In genomic region chr14:76918751-76919421, GRCh38 we compare ENCODE assay signal across 8 cellular contexts.
DNase-seq lines count a peak whose midpoint lies in the region; ATAC-seq lines count a peak whose summit lies in the region.

No MANE protein-coding gene starts in this region.

- peak overlapping the region; percentile 99 for H3K27ac ChIP-seq in trophoblast cell (ENCODE audit: low read depth, low read length)

- H3K27me3 ChIP-seq in trophoblast cell (ENCODE audit: insufficient read depth, low read length), result no peaks in the 10 kb centered on the region

- peak overlapping the region; percentile 98 for H2BK120ac ChIP-seq in trophoblast cell (ENCODE audit: insufficient read depth, low read length, poor library complexity)

- H3K4me2 ChIP-seq in trophoblast cell (ENCODE audit: low read length), result peak overlapping the region; percentile 34

- peak overlapping the region; percentile 85 for H3K14ac ChIP-seq in trophoblast cell (ENCODE audit: low read length)

- H3K79me2 ChIP-seq in trophoblast cell (ENCODE audit: control insufficient read depth, insufficient read depth, low read length, poor library complexity), result peaks cover 9% of the 10 kb centered on the region

- peak overlapping the region; percentile 82 for H3K18ac ChIP-seq in trophoblast cell (ENCODE audit: low read length)

- peak overlapping the region; percentile 8 for H3K23ac ChIP-seq in trophoblast cell (ENCODE audit: low read length)

- peak overlapping the region; percentile 81 for H2AK5ac ChIP-seq in trophoblast cell (ENCODE audit: low read length)

- H2BK5ac ChIP-seq in trophoblast cell (ENCODE audit: low read depth, low read length, poor library complexity), result peak overlapping the region; percentile 83

- ATAC-seq in Right ventricle myocardium superior (ENCODE audit: poor library complexity), result peak; percentile 87
- no peak for ATAC-seq in HG02678 (IDR thresholded peaks at IDR 0.05; ENCODE audit: unreplicated experiment)

- peak overlapping the region; percentile 94 for H2BK12ac ChIP-seq in trophoblast cell (ENCODE audit: low read length)

- peaks cover 47% of the 10 kb centered on the region for H3K79me1 ChIP-seq in trophoblast cell (ENCODE audit: low read length)

- peak overlapping the region; percentile 32 for H2AFZ ChIP-seq in trophoblast cell (ENCODE audit: insufficient read depth, low read length, poor library complexity)

- peak overlapping the region; percentile 93 for H4K91ac ChIP-seq in trophoblast cell (ENCODE audit: low read depth, low read length)

- intact Hi-C loops in Right ventricle myocardium superior (cut with DNase I), result loop anchor here (2.0 to 5.0 kb wide), 2 partner anchors 38 to 108 kb away; partner anchors contain the start of gene IRF2BPL

- H4K8ac ChIP-seq in trophoblast cell (ENCODE audit: low read depth, low read length), result peak overlapping the region; percentile 74

- peak overlapping the region; percentile 71 for H3K9ac ChIP-seq in trophoblast cell (ENCODE audit: low read length)

- peak; percentile 41 for DNase-seq in NCI-H2029 (lab: John Stamatoyannopoulos, UW)
- no peak for DNase-seq in NCI-H2029 treated with DMSO at 0.1 percent for 48 hours (lab: John Stamatoyannopoulos, UW)
- DNase-seq in NCI-H1417 treated with DMSO at 0.1 percent for 48 hours (lab: John Stamatoyannopoulos, UW), result peak; percentile 42
- peak; percentile 94 for DNase-seq in amniotic stem cell (lab: John Stamatoyannopoulos, UW)
- peak; percentile 96 for DNase-seq in Right ventricle myocardium superior
- peak; percentile 95 for DNase-seq in trophoblast cell
- DNase-seq in NK-92 (lab: John Stamatoyannopoulos, UW; ENCODE audit: unreplicated experiment), result no peak

- peaks cover 5% of the 10 kb centered on the region for H3K9me3 ChIP-seq in trophoblast cell (ENCODE audit: insufficient read depth, low read depth, low read length)

- no peak overlapping the region for H4K12ac ChIP-seq in trophoblast cell (ENCODE audit: low read depth, low read length)

- H3K4ac ChIP-seq in trophoblast cell (ENCODE audit: low read depth, low read length), result peak overlapping the region; percentile 61

- H3K36me3 ChIP-seq in trophoblast cell (ENCODE audit: control insufficient read depth in 1 of 2, insufficient read depth in 2 of 2, low read length in 2 of 2), result no peaks in the 10 kb centered on the region

- no CpG with 5 or more reads among the region's 20 CpGs for WGBS in trophoblast cell (ENCODE audit: extremely low coverage, insufficient coverage, insufficient read length)

- H3K4me3 ChIP-seq in trophoblast cell (ENCODE audit: low read depth, low read length), result no peak overlapping the region

- peaks cover 52 to 53% of the 10 kb centered on the region in 2 experiments for H3K4me1 ChIP-seq in trophoblast cell (ENCODE audit: control insufficient read depth in 1 of 2, insufficient read depth in 2 of 2, low read length in 2 of 2)

Comparison
In these comparisons a context has a peak if more than half of its experiments do, and no peak if none do; other contexts are left out.
1. DNase-seq: peak in NCI-H2029 (single experiment), NCI-H1417 treated with DMSO at 0.1 percent for 48 hours (single experiment), amniotic stem cell (single experiment), Right ventricle myocardium superior (single experiment) and trophoblast cell (2 of 2); none in NCI-H2029 treated with DMSO at 0.1 percent for 48 hours (single experiment) and NK-92 (single experiment).